8 cellular contexts compared by ENCODE assay signal in the genomic region with DNA sequence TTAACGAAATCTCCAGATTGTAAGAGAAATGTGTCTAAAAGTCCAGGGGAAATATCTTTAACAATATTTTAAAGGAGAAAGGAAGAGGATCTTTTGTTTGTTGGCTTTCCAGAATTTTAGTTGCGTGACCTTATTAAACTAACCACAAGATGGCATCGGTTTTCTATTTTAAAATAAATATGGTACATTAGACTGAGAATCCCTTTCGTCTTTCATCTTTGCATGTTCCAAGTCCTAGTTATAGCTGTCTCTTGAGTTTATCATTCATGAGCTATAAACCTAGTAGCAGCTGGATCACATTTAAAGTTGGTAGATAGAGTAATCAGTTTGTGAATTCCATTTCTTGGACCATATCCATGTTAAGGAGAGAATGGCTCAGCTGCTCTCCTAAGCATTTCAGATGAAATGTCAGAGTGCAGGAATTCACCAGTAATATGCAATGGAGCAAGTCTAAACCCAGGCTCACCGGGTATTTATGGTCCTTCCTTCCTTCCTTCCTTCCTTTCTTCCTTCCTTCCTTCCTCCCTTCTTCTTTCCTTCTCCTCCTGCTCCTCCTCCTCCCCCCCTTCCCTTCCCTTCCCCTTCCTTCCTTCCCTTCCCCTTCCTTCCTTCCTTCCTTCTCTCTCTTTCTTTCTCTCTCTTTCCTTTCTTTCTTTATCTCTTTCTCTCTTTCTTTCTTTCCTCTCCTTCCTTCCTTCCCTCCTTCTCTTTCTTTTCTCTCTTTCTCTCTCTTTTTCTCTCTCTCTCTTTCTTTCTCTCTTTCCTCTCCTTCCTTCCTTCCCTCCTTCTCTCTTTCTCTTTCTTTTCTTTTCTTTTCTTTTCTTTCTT. TPM values are rescaled to one million over a fixed set of nuclear protein-coding genes. Genes with fewer than 3 reads are reported as not detected.
DNase-seq lines count a peak whose midpoint lies in the region; ATAC-seq, FAIRE-seq and TF ChIP-seq lines count a peak whose summit lies in the region.

No MANE protein-coding gene starts in this region.

- no peaks in the 10 kb centered on the region for H3K36me3 ChIP-seq in CD4-positive, alpha-beta memory T cell (ENCODE audit: insufficient read depth, low read length)
- H3K36me3 ChIP-seq in vagina = no peaks in the 10 kb centered on the region

- POLR2A ChIA-PET in CD4-positive, alpha-beta memory T cell (lab: Charles Lee; ENCODE audit: partially characterized antibody) = interaction anchor here (0.6 to 1.0 kb wide), 2 partner anchors 58 to 76 kb away, joined by 3 to 4 read pairs; a partner anchor contains a TSS

- H3K9me3 ChIP-seq in CD4-positive, alpha-beta memory T cell (ENCODE audit: control insufficient read depth in 1 of 2, low read length in 2 of 2) = no peaks in the 10 kb centered on the region
- H3K9me3 ChIP-seq in vagina = no peaks in the 10 kb centered on the region

- FAIRE-seq in HTR-8/SVneo (lab: Jason Lieb, UNC) = no peak

- intact Hi-C loops in CD4-positive, alpha-beta memory T cell (cut with micrococcal nuclease) = loop anchor here (1.0 to 5.0 kb wide), 6 partner anchors 19 to 936 kb away; a partner anchor contains a TSS
- intact Hi-C loops in vagina (cut with DNase I) = no loop called here

- ATAC-seq in HG03520 (IDR thresholded peaks at IDR 0.05; ENCODE audit: unreplicated experiment) = no peak

- H3K27ac Mint-ChIP-seq in CD4-positive, alpha-beta memory T cell = peak overlapping the region in 2 of 7 donors; percentile 8 to 45

- H3K4me1 ChIP-seq in CD4-positive, alpha-beta memory T cell (ENCODE audit: insufficient read depth, low read length) = peaks cover 12% of the 10 kb centered on the region
- H3K4me1 ChIP-seq in vagina = no peaks in the 10 kb centered on the region

- peak in 1 of 3 experiments; percentile 34 for TF ChIP-seq CTCF in vagina (IDR thresholded peaks at IDR 0.05)

- H3K27me3 ChIP-seq in CD4-positive, alpha-beta memory T cell (ENCODE audit: insufficient read depth, low read length) = no peaks in the 10 kb centered on the region
- no peaks in the 10 kb centered on the region for H3K27me3 ChIP-seq in vagina

- CTCF ChIA-PET in CD4-positive, alpha-beta memory T cell (lab: Charles Lee; ENCODE audit: partially characterized antibody) = interaction anchor here (0.7 to 3.7 kb wide), 18 partner anchors 8 to 732 kb away, joined by 3 to 23 read pairs (median 4); a partner anchor contains a TSS

- H3K9me3 Mint-ChIP-seq in CD4-positive, alpha-beta memory T cell = no peaks in the 10 kb centered on the region

- no peaks in the 10 kb centered on the region for H3K27me3 Mint-ChIP-seq in CD4-positive, alpha-beta memory T cell

- peaks cover 3 to 17% (median 13%) of the 10 kb centered on the region in 4 donors for H3K4me1 Mint-ChIP-seq in CD4-positive, alpha-beta memory T cell

- DNase-seq in CD4-positive, alpha-beta memory T cell = peak in 4 of 5 donors; percentile 46 to 50 (median 47)
- DNase-seq in HTR-8/SVneo (ENCODE audit: insufficient read length, low spot score) = peak; percentile 28
- peak; percentile 36 for DNase-seq in SKM-1 (lab: John Stamatoyannopoulos, UW; ENCODE audit: unreplicated experiment)
- DNase-seq in fibroblast of the conjunctiva (ENCODE audit: low read depth) = peak; percentile 18
- DNase-seq in renal cortical epithelial cell (ENCODE audit: low read depth) = peak; percentile 37
- no peak for DNase-seq in stimulated activated CD4-positive, alpha-beta T cell treated with anti-CD3 and anti-CD28 coated beads, Interleukin-4, amount 100 ng/mL, for 24 hours
- no peak for DNase-seq in vagina (ENCODE audit: extremely low spot score in 2 of 2)

- H3K27ac ChIP-seq in CD4-positive, alpha-beta memory T cell (ENCODE audit: low read depth, low read length) = no peak overlapping the region
- no peak overlapping the region for H3K27ac ChIP-seq in vagina

- H3K4me3 Mint-ChIP-seq in CD4-positive, alpha-beta memory T cell = peak overlapping the region in 3 of 8 donors; percentile 13 to 41 (median 36)

- no peak for TF ChIP-seq POLR2A in vagina (IDR thresholded peaks at IDR 0.05)

- H3K36me3 Mint-ChIP-seq in CD4-positive, alpha-beta memory T cell = no peaks in the 10 kb centered on the region

- no peak overlapping the region for H3K4me3 ChIP-seq in CD4-positive, alpha-beta memory T cell (ENCODE audit: low read length in 2 of 2)
- H3K4me3 ChIP-seq in vagina = no peak overlapping the region

RNA-seq across cellular contexts. Expression of a gene that starts 57.8 kb away (rescaled TPM):
- 10 to 100 TPM; 83.3 to 88.5 TPM for total RNA-seq in CD4-positive, alpha-beta memory T cell
- 100 to 1,000 TPM; 117 to 171 TPM for polyA plus RNA-seq in CD4-positive, alpha-beta memory T cell
- total RNA-seq in renal cortical epithelial cell = 75.7 and 132 TPM in 2 replicates
- 34.9 TPM for total RNA-seq in vagina

Comparison
In these comparisons a context has a peak if more than half of its experiments do, and no peak if none do; other contexts are left out.
1. DNase-seq: peak in CD4-positive, alpha-beta memory T cell (4 of 5), HTR-8/SVneo (single experiment), SKM-1 (single experiment), fibroblast of the conjunctiva (single experiment) and renal cortical epithelial cell (single experiment); none in stimulated activated CD4-positive, alpha-beta T cell treated with anti-CD3 and anti-CD28 coated beads, Interleukin-4, amount 100 ng/mL, for 24 hours (single experiment) and vagina (0 of 2).